ENCODE assay signal across 10 cellular contexts in the genomic region with DNA sequence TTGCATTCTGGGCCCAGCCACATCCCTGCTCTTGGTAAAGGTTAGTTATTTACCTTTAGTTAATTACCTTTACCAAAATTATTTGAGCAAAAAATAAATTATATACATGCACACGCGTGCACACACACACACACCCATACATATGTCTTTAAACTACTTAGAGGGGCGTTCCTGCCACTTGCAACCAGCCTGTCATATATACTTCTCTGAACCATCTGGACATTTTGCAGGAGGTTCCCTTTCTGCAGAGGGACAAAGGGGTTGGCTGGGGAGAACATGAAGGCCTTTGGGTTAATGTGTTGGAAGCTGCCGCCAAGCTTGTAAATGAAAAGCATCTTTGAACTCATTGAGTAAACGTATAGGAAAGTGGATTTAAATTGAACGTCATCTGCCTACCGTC. TPM values are rescaled to one million over a fixed set of nuclear protein-coding genes. Genes with fewer than 3 reads are reported as not detected.
DNase-seq lines count a peak whose midpoint lies in the region; ATAC-seq and TF ChIP-seq lines count a peak whose summit lies in the region.
"Had no signal": no experiment of that assay in that cellular context is flagged by ENCODE, and none has a peak within 500 bp of the region (broad histone marks: within the 10 kb centered on the region; RNA-seq: fewer than 3 reads in every experiment).

No MANE protein-coding gene starts in this region.

- 72% methylated on average over 7 of the region's 7 CpGs for WGBS in hepatocyte (ENCODE audit: low lambda C conversion rate, missing lambda C conversion rate)
- WGBS in stomach, 5 donors: 50 to 63% (median 53%) methylated on average over 7 of the region's 7 CpGs

- H3K36me3 ChIP-seq in SJCRH30: no peaks in the 10 kb centered on the region
- no peaks in the 10 kb centered on the region for H3K36me3 ChIP-seq in hepatocyte (replicated peaks; ENCODE audit: insufficient read depth, low read depth)
- no peaks in the 10 kb centered on the region for H3K36me3 ChIP-seq in stomach
- H3K36me3 ChIP-seq: pancreas, SJSA1 had no signal

- H2AFZ ChIP-seq in hepatocyte: no peak overlapping the region

- H3K4me3 ChIP-seq in SJCRH30: peak overlapping the region; percentile 48
- no peak overlapping the region for H3K4me3 ChIP-seq in hepatocyte
- peak overlapping the region in 2 of 4 donors; percentile 21 to 27 for H3K4me3 ChIP-seq in stomach
- H3K4me3 ChIP-seq: pancreas, SJSA1 had no signal

- intact Hi-C loops in stomach (cut with DNase I; ENCODE audit: low total_unique reads): loop anchor here (10.0 kb wide), 1 partner anchor 257 kb away; no protein-coding TSS in a partner anchor

- no peak for TF ChIP-seq EP300 in stomach (IDR thresholded peaks at IDR 0.05)

- H3K27me3 Mint-ChIP-seq in activated T-cell treated with anti-CD3 and anti-CD28 coated beads, Interleukin-2, amount 50 U/mL, for 24 hours: no peaks in the 10 kb centered on the region

- H3K9me2 ChIP-seq in hepatocyte (replicated peaks; ENCODE audit: insufficient read depth): no peaks in the 10 kb centered on the region

- H3K9me3 Mint-ChIP-seq in activated T-cell treated with anti-CD3 and anti-CD28 coated beads, Interleukin-2, amount 50 U/mL, for 24 hours: no peaks in the 10 kb centered on the region

- no peaks in the 10 kb centered on the region for H3K36me3 Mint-ChIP-seq in activated T-cell treated with anti-CD3 and anti-CD28 coated beads, Interleukin-2, amount 50 U/mL, for 24 hours (ENCODE audit: low read depth)

- ATAC-seq in GM18519 (IDR thresholded peaks at IDR 0.05; ENCODE audit: low FRiP score, unreplicated experiment): no peak
- ATAC-seq in HG03378 (IDR thresholded peaks at IDR 0.05; ENCODE audit: unreplicated experiment): no peak
- ATAC-seq in HG02852 (IDR thresholded peaks at IDR 0.05; ENCODE audit: unreplicated experiment): no peak

- H3K9me3 ChIP-seq in SJCRH30 (replicated peaks) (peaks cover 10% of the 10 kb centered on the region; the same call in 1 of the 2 replicates), hepatocyte (ENCODE audit: low read depth) (no peaks in the 10 kb centered on the region), stomach (no peaks in the 10 kb centered on the region)
- H3K9me3 ChIP-seq: pancreas had no signal

- no peak for TF ChIP-seq CTCF in hepatocyte (IDR thresholded peaks at IDR 0.05; ENCODE audit: poor library complexity)
- TF ChIP-seq CTCF in stomach (IDR thresholded peaks at IDR 0.05): no peak

- H3K27me3 ChIP-seq in SJCRH30 (no peaks in the 10 kb centered on the region), hepatocyte (no peaks in the 10 kb centered on the region), stomach (no peaks in the 10 kb centered on the region)
- H3K27me3 ChIP-seq: pancreas had no signal

- peak overlapping the region; percentile 93 for H3K27ac Mint-ChIP-seq in activated T-cell treated with anti-CD3 and anti-CD28 coated beads, Interleukin-2, amount 50 U/mL, for 24 hours

- no peak overlapping the region for H3K4me2 ChIP-seq in hepatocyte

- no peaks in the 10 kb centered on the region for H3K79me2 ChIP-seq in hepatocyte

- H4K20me1 ChIP-seq in hepatocyte (ENCODE audit: insufficient read depth, poor library complexity, severe bottlenecking): no peaks in the 10 kb centered on the region

- H3K4me3 Mint-ChIP-seq in activated T-cell treated with anti-CD3 and anti-CD28 coated beads, Interleukin-2, amount 50 U/mL, for 24 hours: peak overlapping the region; percentile 53

- no peak overlapping the region for H3K27ac ChIP-seq in SJCRH30
- peak overlapping the region; percentile 80 for H3K27ac ChIP-seq in hepatocyte
- H3K27ac ChIP-seq in stomach: peak overlapping the region in 4 of 5 donors; percentile 5 to 75 (median 68)
- H3K27ac ChIP-seq: SJSA1 had no signal

- peaks cover 31% of the 10 kb centered on the region for H3K4me1 Mint-ChIP-seq in activated T-cell treated with anti-CD3 and anti-CD28 coated beads, Interleukin-2, amount 50 U/mL, for 24 hours (ENCODE audit: low read depth)

- TF ChIP-seq POLR2A in stomach (IDR thresholded peaks at IDR 0.05): no peak

- H3K4me1 ChIP-seq in SJCRH30: no peaks in the 10 kb centered on the region
- H3K4me1 ChIP-seq in hepatocyte (ENCODE audit: insufficient read depth): peaks cover 37% of the 10 kb centered on the region
- peaks cover 10 to 50% (median 38%) of the 10 kb centered on the region in 4 donors for H3K4me1 ChIP-seq in stomach
- H3K4me1 ChIP-seq: SJSA1 had no signal

- DNase-seq in activated T-cell treated with anti-CD3 and anti-CD28 coated beads, Interleukin-2, amount 50 U/mL, for 24 hours: no peak
- DNase-seq in activated T-cell treated with anti-CD3 and anti-CD28 coated beads, Interleukin-2, amount 50 U/mL, for 1 hour: no peak
- DNase-seq in SJCRH30: no peak
- no peak for DNase-seq in hepatocyte (ENCODE audit: low spot score)
- no peak for DNase-seq in stomach

RNA-seq across cellular contexts. Expression of a gene that starts 46.3 kb away (rescaled TPM):
- total RNA-seq in SJCRH30 (2014; rRNA removed; shearing (Covaris generic)): 30.9 and 34.7 TPM in 2 replicates
- total RNA-seq in hepatocyte (23.4 and 23.8 TPM in 2 replicates), stomach (10 to 100 TPM in 2 of 5 donors, 1 to 10 TPM in 3; 2.0 to 11.9 (median 9.3) TPM)
- polyA plus RNA-seq in hepatocyte (13.8 and 15.0 TPM in 2 replicates), stomach (1 to 10 TPM; 2.9 to 7.2 (median 5.7) TPM)
